23 cellular contexts compared by ENCODE assay signal in the genomic region with DNA sequence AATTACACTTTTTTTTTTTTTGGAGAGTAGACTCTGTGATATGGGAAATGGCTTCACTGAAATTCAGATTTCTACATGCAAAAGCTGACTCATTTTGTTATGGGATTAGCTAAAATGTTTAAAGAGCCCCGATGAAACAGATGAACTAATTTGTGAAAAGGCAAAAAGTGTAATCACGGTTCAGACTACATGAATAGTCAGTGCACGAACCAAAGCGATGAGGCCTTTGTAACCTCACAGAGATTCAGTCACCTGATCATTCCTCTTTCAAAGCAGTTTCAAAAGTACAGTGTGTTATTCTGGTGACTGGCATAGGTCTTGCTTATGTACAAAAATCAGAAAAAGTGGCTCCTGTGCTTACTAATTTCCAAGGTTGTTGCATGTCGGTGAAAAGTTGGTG.
"Had no signal": no experiment of that assay in that cellular context is flagged by ENCODE, and none has a peak within 500 bp of the region (broad histone marks: within the 10 kb centered on the region; RNA-seq: fewer than 3 reads in every experiment).

No MANE protein-coding gene starts in this region.

- H3K4me3 Mint-ChIP-seq: activated CD4-positive, alpha-beta memory T cell treated with anti-CD3 and anti-CD28 coated beads, Interleukin-2, amount 10 ng/mL, durations not matched to agents 7 days and 5 days; activated CD4-positive, alpha-beta T cell treated with anti-CD3 and anti-CD28 coated beads for 36 hours; activated naive CD4-positive, alpha-beta T cell treated with anti-CD3 and anti-CD28 coated beads, Interleukin-2, amount 10 ng/mL, durations not matched to agents 7 days and 5 days; activated naive CD8-positive, alpha-beta T cell treated with anti-CD3 and anti-CD28 coated beads for 36 hours; T-helper 17 cell had no signal

- H3K36me3 Mint-ChIP-seq: activated naive CD4-positive, alpha-beta T cell treated with anti-CD3 and anti-CD28 coated beads, Interleukin-2, amount 10 ng/mL, durations not matched to agents 7 days and 5 days; activated naive CD8-positive, alpha-beta T cell treated with anti-CD3 and anti-CD28 coated beads for 36 hours had no signal

- H3K27ac Mint-ChIP-seq: activated CD4-positive, alpha-beta memory T cell treated with anti-CD3 and anti-CD28 coated beads, Interleukin-2, amount 10 ng/mL, durations not matched to agents 7 days and 5 days; activated CD4-positive, alpha-beta T cell treated with anti-CD3 and anti-CD28 coated beads for 36 hours; activated naive CD4-positive, alpha-beta T cell treated with anti-CD3 and anti-CD28 coated beads, Interleukin-2, amount 10 ng/mL, durations not matched to agents 7 days and 5 days; activated naive CD8-positive, alpha-beta T cell treated with anti-CD3 and anti-CD28 coated beads for 36 hours; activated T-helper 2 cell treated with anti-CD3 and anti-CD28 coated beads, Interferon-gamma antibody, Interleukin-2, Interleukin-4, amounts not matched to agents 10 μg/mL and 5 μg/mL and 100 μg/mL, durations not matched to agents 14 hours and 24 hours and 36 hours; T-helper 17 cell had no signal

- ATAC-seq: activated CD4-positive, alpha-beta T cell treated with anti-CD3 and anti-CD28 coated beads for 36 hours; PC-3; T-helper 17 cell had no signal

- H3K9ac ChIP-seq: KMS-11 had no signal

- H3K27ac ChIP-seq: KMS-11 had no signal

- H3K4me2 ChIP-seq: KMS-11 had no signal

- FAIRE-seq: TTC549 had no signal

- H3K9me3 Mint-ChIP-seq: activated CD4-positive, alpha-beta memory T cell treated with anti-CD3 and anti-CD28 coated beads, Interleukin-2, amount 10 ng/mL, durations not matched to agents 7 days and 5 days; activated naive CD4-positive, alpha-beta T cell treated with anti-CD3 and anti-CD28 coated beads, Interleukin-2, amount 10 ng/mL, durations not matched to agents 7 days and 5 days; activated naive CD8-positive, alpha-beta T cell treated with anti-CD3 and anti-CD28 coated beads for 36 hours; activated T-helper 2 cell treated with anti-CD3 and anti-CD28 coated beads, Interferon-gamma antibody, Interleukin-2, Interleukin-4, amounts not matched to agents 10 μg/mL and 5 μg/mL and 100 μg/mL, durations not matched to agents 14 hours and 24 hours and 36 hours had no signal

- DNase-seq: activated CD4-positive, alpha-beta memory T cell treated with anti-CD3 and anti-CD28 coated beads, Interleukin-2, amount 10 ng/mL, durations not matched to agents 7 days and 5 days; activated CD4-positive, alpha-beta T cell treated with anti-CD3 and anti-CD28 coated beads for 36 hours; activated CD4-positive, alpha-beta T cell treated with anti-CD3 and anti-CD28 coated beads, Interleukin-2, amount 50 U/mL, for 1 hour; activated gamma-delta T cell treated with Interleukin-2 at 50 U/mL for 16 hours; activated naive CD4-positive, alpha-beta T cell treated with anti-CD3 and anti-CD28 coated beads, Interleukin-2, amount 10 ng/mL, durations not matched to agents 7 days and 5 days; activated naive CD8-positive, alpha-beta T cell treated with anti-CD3 and anti-CD28 coated beads for 36 hours; activated T-cell treated with anti-CD3 and anti-CD28 coated beads for 4 hours; activated T-cell treated with anti-CD3 and anti-CD28 coated beads, Interleukin-2, amount 50 U/mL, for 48 hours; cerebellar nuclear complex; MM.1S; NCI-H1105; NCI-H1436; NCI-H1694 treated with DMSO at 0.1 percent for 48 hours; NCI-H2029 treated with DMSO at 0.1 percent for 48 hours; NCI-H510A treated with DMSO at 0.1 percent for 48 hours; NCI-H69; NK-92 treated with Interleukin-12 subunit alpha and Interleukin-12 subunit beta, amount 100 ng/mL, for 24 hours; PC-3; T-helper 17 cell; T1000 had no signal
